ENCODE assay signal across 18 cellular contexts in the genomic region with DNA sequence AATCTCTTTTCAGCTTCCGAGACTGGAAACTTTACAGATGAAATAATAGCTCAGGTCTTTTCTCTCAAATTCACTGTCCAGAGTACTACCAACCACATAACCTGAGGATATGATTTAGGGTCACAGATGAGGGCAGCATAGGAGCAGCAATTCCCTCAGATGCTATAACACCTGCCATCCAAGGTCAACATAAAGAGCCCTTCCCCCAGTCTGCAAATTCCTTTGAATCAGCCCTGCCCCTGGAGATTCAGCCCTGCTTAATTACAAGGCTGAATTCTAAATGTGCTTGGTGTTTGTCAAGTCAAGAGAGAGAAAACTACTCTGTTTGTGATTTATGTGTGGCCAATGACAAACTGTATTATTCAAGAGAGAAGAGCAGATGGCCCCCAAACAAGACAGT.
A peak's percentile ranks its signal among the peaks of the same experiment; 100 is the strongest.
DNase-seq lines count a peak whose midpoint lies in the region; ATAC-seq, FAIRE-seq and TF ChIP-seq lines count a peak whose summit lies in the region.
"Had no signal": no experiment of that assay in that cellular context is flagged by ENCODE, and none has a peak within 500 bp of the region (broad histone marks: within the 10 kb centered on the region; RNA-seq: fewer than 3 reads in every experiment).

No MANE protein-coding gene starts in this region.

- H4K91ac ChIP-seq in H1 (replicated peaks; ENCODE audit: insufficient read length, low read length) = no peak overlapping the region

- peaks cover 2 to 10% (median 5%) of the 10 kb centered on the region in 4 experiments; a peak in 6 of 7 replicates for H3K4me1 ChIP-seq in H1 (replicated peaks in 1 of 4; ENCODE audit: control insufficient read depth in 3 of 4, insufficient read depth in 4 of 4, low read length in 3 of 4)
- H3K4me1 ChIP-seq in kidney (ENCODE audit: control insufficient read depth in 1 of 2, insufficient read depth in 1 of 2, low read depth in 1 of 2, low read length in 2 of 2) = no peaks in the 10 kb centered on the region

- H3K4me2 ChIP-seq in H1 (ENCODE audit: insufficient read depth in 1 of 2, low read depth in 2 of 2, low read length in 2 of 2) = no peak overlapping the region

- H2BK20ac ChIP-seq in H1 (ENCODE audit: low read length) = no peak overlapping the region

- H3K36me3 ChIP-seq in H1 (ENCODE audit: control insufficient read depth in 2 of 4, insufficient read depth in 4 of 4, low read length in 3 of 4) (no peaks in the 10 kb centered on the region), kidney (ENCODE audit: control insufficient read depth in 1 of 2, insufficient read depth in 2 of 2, low read length in 2 of 2) (no peaks in the 10 kb centered on the region)
- H3K36me3 ChIP-seq: HAP-1 had no signal

- no peak overlapping the region for H4K8ac ChIP-seq in H1 (ENCODE audit: extremely low read depth, insufficient read depth, low read length)

- ATAC-seq in stimulated activated memory B cell treated with anti-CD40 and anti-IgM and Interleukin-4, amounts not matched to agents 10 μg/mL and 1 μg/mL and 100 μg/mL, for 72 hours = peak; percentile 37
- ATAC-seq in HG03045 (IDR thresholded peaks at IDR 0.05; ENCODE audit: unreplicated experiment) (no peak), HG03039 (IDR thresholded peaks at IDR 0.05; ENCODE audit: unreplicated experiment) (no peak)

- H4K5ac ChIP-seq in H1 (ENCODE audit: insufficient read length, low read depth, low read length) = no peak overlapping the region

- H3K36me3 Mint-ChIP-seq in stimulated activated memory B cell treated with anti-CD40 and anti-IgM and Interleukin-4, amounts not matched to agents 10 μg/mL and 1 μg/mL and 100 μg/mL, for 72 hours = no peaks in the 10 kb centered on the region

- FAIRE-seq in H1 (lab: Jason Lieb, UNC) (no peak), kidney (lab: Jason Lieb, UNC) (no peak)
- FAIRE-seq: A204.1, GM12878, GM18507 had no signal

- no peak overlapping the region for H3K4me3 Mint-ChIP-seq in stimulated activated memory B cell treated with anti-CD40 and anti-IgM and Interleukin-4, amounts not matched to agents 10 μg/mL and 1 μg/mL and 100 μg/mL, for 72 hours
- H3K4me3 Mint-ChIP-seq: B cell; CD4-positive, alpha-beta T cell had no signal

- no peak for TF ChIP-seq EP300 in H1 (IDR thresholded peaks at IDR 0.05; ENCODE audit: borderline replicate concordance in 1 of 2, low read depth in 2 of 2, low read length in 2 of 2)

- no peaks in the 10 kb centered on the region for H3K4me1 Mint-ChIP-seq in stimulated activated memory B cell treated with anti-CD40 and anti-IgM and Interleukin-4, amounts not matched to agents 10 μg/mL and 1 μg/mL and 100 μg/mL, for 72 hours
- H3K4me1 Mint-ChIP-seq: B cell had no signal

- DNase-seq in NCI-H748 (lab: John Stamatoyannopoulos, UW; ENCODE audit: unreplicated experiment) (peak; percentile 21), NCI-H748 treated with DMSO at 0.1 percent for 48 hours (lab: John Stamatoyannopoulos, UW) (no peak), NCI-H2227 (lab: John Stamatoyannopoulos, UW; ENCODE audit: unreplicated experiment) (peak; percentile 60), H1 (ENCODE audit: low read depth in 1 of 2, low spot score in 2 of 2) (no peak), kidney (no peak)
- DNase-seq: C1 segment of cervical spinal cord; CD4-positive, alpha-beta T cell; DMS79; GOT3 had no signal

- 75% methylated on average over 1 of the region's 1 CpG; no CpG with 5 or more reads in 1 of the 2 experiments for WGBS in H1 (ENCODE audit: extremely low coverage in 1 of 2, insufficient coverage in 1 of 2, insufficient read length in 1 of 2, insufficient replicate concordance in 2 of 2, low coverage in 1 of 2, low lambda C conversion rate in 2 of 2, missing lambda C conversion rate in 1 of 2), 2 experiments

- no peak overlapping the region for H2AFZ ChIP-seq in H1 (ENCODE audit: low read length)

- H3K4me3 ChIP-seq in H1 (ENCODE audit: extremely low read depth in 1 of 4, insufficient read depth in 2 of 4, low read depth in 3 of 4, low read length in 4 of 4) = no peak overlapping the region
- H3K4me3 ChIP-seq in kidney (ENCODE audit: low read length in 2 of 2) = no peak overlapping the region
- H3K4me3 ChIP-seq: GM12878, HAP-1 had no signal

- peak; percentile 42 to 46 for TF ChIP-seq RAD21 in H1 (IDR thresholded peaks at IDR 0.05 in 1 of 2, conservative IDR thresholded peaks at IDR 0.05 in 1 of 2; ENCODE audit: low read depth in 2 of 2, low read length in 2 of 2)

- H3K9me3 ChIP-seq in H1 (ENCODE audit: insufficient read depth in 2 of 2, low read depth in 1 of 2, low read length in 1 of 2) (no peaks in the 10 kb centered on the region), kidney (ENCODE audit: control insufficient read depth in 1 of 2, low read length in 2 of 2) (no peaks in the 10 kb centered on the region)
- H3K9me3 ChIP-seq: HAP-1 had no signal

- no peak overlapping the region for H2BK15ac ChIP-seq in H1 (ENCODE audit: low read length)

- no peak overlapping the region for H3K23ac ChIP-seq in H1 (ENCODE audit: insufficient read length)

- no peaks in the 10 kb centered on the region for H3K79me2 ChIP-seq in H1 (ENCODE audit: control insufficient read depth in 1 of 2, insufficient read depth in 2 of 2, low read length in 2 of 2)

- CTCF ChIA-PET in H1 (lab: Charles Lee; ENCODE audit: partially characterized antibody) = interaction anchor here (0.8 to 1.7 kb wide), 4 partner anchors 10 to 20 kb away, joined by 3 to 4 read pairs (median 3); no protein-coding TSS in a partner anchor

- TF ChIP-seq POLR2A in H1 (IDR thresholded peaks at IDR 0.05; ENCODE audit: control extremely low read depth in 1 of 2, low read depth in 2 of 2, low read length in 2 of 2) = no peak

- no peaks in the 10 kb centered on the region for H3K79me1 ChIP-seq in H1 (ENCODE audit: low read depth, low read length)

- no peak overlapping the region for H3K27ac ChIP-seq in H1 (ENCODE audit: low read depth, low read length)
- no peak overlapping the region for H3K27ac ChIP-seq in kidney (ENCODE audit: low read depth in 2 of 2, low read length in 2 of 2)
- H3K27ac ChIP-seq: HL-60 had no signal

- TF ChIP-seq CTCF in H1 (IDR thresholded peaks at IDR 0.05; ENCODE audit: control extremely low read depth in 1 of 3, insufficient read depth in 1 of 3, low read depth in 1 of 3, low read length in 3 of 3) = no peak
- TF ChIP-seq CTCF in kidney (IDR thresholded peaks at IDR 0.05; ENCODE audit: borderline replicate concordance, extremely low read depth, insufficient read depth) = no peak

- no peak overlapping the region for H3K9ac ChIP-seq in H1 (replicated peaks in 1 of 4; ENCODE audit: extremely low read depth in 1 of 4, low read depth in 3 of 4, low read length in 3 of 4)
- no peak overlapping the region for H3K9ac ChIP-seq in kidney (ENCODE audit: low read length in 2 of 2)

- no peaks in the 10 kb centered on the region for H3K27me3 Mint-ChIP-seq in stimulated activated memory B cell treated with anti-CD40 and anti-IgM and Interleukin-4, amounts not matched to agents 10 μg/mL and 1 μg/mL and 100 μg/mL, for 72 hours
- H3K27me3 Mint-ChIP-seq: B cell; CD4-positive, alpha-beta T cell had no signal

- peaks cover 0 to 9% (median 3%) of the 10 kb centered on the region in 4 experiments; a peak in 5 of 7 replicates for H3K27me3 ChIP-seq in H1 (replicated peaks in 1 of 4; ENCODE audit: control insufficient read depth in 3 of 4, extremely low read depth in 1 of 4, insufficient read depth in 3 of 4, low read length in 3 of 4)

- no peaks in the 10 kb centered on the region for H3K23me2 ChIP-seq in H1 (ENCODE audit: low read depth, low read length)

- intact Hi-C loops in kidney (cut with DNase I) = no loop called here

- no peak overlapping the region for H2BK12ac ChIP-seq in H1 (ENCODE audit: low read depth, low read length)

- H4K20me1 ChIP-seq in H1 (replicated peaks in 1 of 2; ENCODE audit: control insufficient read depth in 1 of 2, insufficient read depth in 2 of 2, low read length in 2 of 2) = no peaks in the 10 kb centered on the region

- H2AK5ac ChIP-seq in H1 (ENCODE audit: low read depth, low read length) = no peak overlapping the region

- H2BK5ac ChIP-seq in H1 (ENCODE audit: low read depth, low read length) = no peak overlapping the region

- H3K56ac ChIP-seq in H1 (replicated peaks; ENCODE audit: insufficient read length, low read depth, low read length) = no peak overlapping the region

- H3K27ac Mint-ChIP-seq in stimulated activated memory B cell treated with anti-CD40 and anti-IgM and Interleukin-4, amounts not matched to agents 10 μg/mL and 1 μg/mL and 100 μg/mL, for 72 hours = no peak overlapping the region
- H3K27ac Mint-ChIP-seq: B cell; CD4-positive, alpha-beta T cell had no signal

- POLR2A ChIA-PET in H1 (lab: Charles Lee; ENCODE audit: partially characterized antibody) = interaction anchor here (1.2 kb wide), 1 partner anchor 76 kb away, joined by 3 read pairs; no protein-coding TSS in a partner anchor

- no peak overlapping the region for H3K14ac ChIP-seq in H1 (ENCODE audit: insufficient read length)

- no peaks in the 10 kb centered on the region for H3K9me3 Mint-ChIP-seq in stimulated activated memory B cell treated with anti-CD40 and anti-IgM and Interleukin-4, amounts not matched to agents 10 μg/mL and 1 μg/mL and 100 μg/mL, for 72 hours

- H2BK120ac ChIP-seq in H1 (replicated peaks; ENCODE audit: low read depth, low read length) = no peak overlapping the region

- no peak overlapping the region for H3K4ac ChIP-seq in H1 (replicated peaks; ENCODE audit: insufficient read length, low read depth, low read length)

- no peak overlapping the region for H3K18ac ChIP-seq in H1 (ENCODE audit: extremely low read depth, low read length)

TF ChIP-seq in H1, 55 proteins besides CTCF, POLR2A, EP300 and RAD21:
- TF ChIP-seq SP1 (IDR thresholded peaks at IDR 0.05; ENCODE audit: low read depth, low read length) = 0 out of 2 replicates have a peak, but pooled peaks have one; percentile 8
- no peak for TF ChIP-seq BACH1 (IDR thresholded peaks at IDR 0.05; ENCODE audit: low read length)
- TF ChIP-seq TCF12 (IDR thresholded peaks at IDR 0.05; ENCODE audit: low read depth, low read length) = peak; percentile 61; the same call in 1 of the 2 replicates
- TF ChIP-seq RNF2 (IDR thresholded peaks at IDR 0.05; ENCODE audit: borderline replicate concordance, low read depth, low read length, missing control alignments, poor library complexity, severe bottlenecking) = no peak
- TF ChIP-seq POU5F1 (IDR thresholded peaks at IDR 0.05; ENCODE audit: low read depth, low read length) = no peak

Comparison
In these comparisons a context has a peak if more than half of its experiments do, and no peak if none do; other contexts are left out.
1. DNase-seq: peak in NCI-H748 (single experiment) and NCI-H2227 (single experiment); none in NCI-H748 treated with DMSO at 0.1 percent for 48 hours (single experiment), H1 (0 of 2) and kidney (single experiment).